19 cellular contexts compared by ENCODE assay signal in genomic region chr17:8003594-8004181, GRCh38. TPM values are rescaled to one million over a fixed set of nuclear protein-coding genes. Genes with fewer than 3 reads are reported as not detected.
DNase-seq lines count a peak whose midpoint lies in the region; ATAC-seq, FAIRE-seq and TF ChIP-seq lines count a peak whose summit lies in the region.
"Had no signal": no experiment of that assay in that cellular context is flagged by ENCODE, and none has a peak within 500 bp of the region (broad histone marks: within the 10 kb centered on the region; RNA-seq: fewer than 3 reads in every experiment).

No MANE protein-coding gene starts in this region.

- H3F3A ChIP-seq in smooth muscle cell (ENCODE audit: low read depth): no peaks in the 10 kb centered on the region

- peak overlapping the region; percentile 63 for H4K8ac ChIP-seq in H1 (ENCODE audit: extremely low read depth, insufficient read depth, low read length)

- H3K23me2 ChIP-seq in H1 (ENCODE audit: low read depth, low read length): no peaks in the 10 kb centered on the region; the same call in 1 of the 2 replicates

- no peak overlapping the region for H3K56ac ChIP-seq in H1 (replicated peaks; ENCODE audit: insufficient read length, low read depth, low read length)

- WGBS in H1 (ENCODE audit: extremely low coverage in 1 of 2, insufficient coverage in 1 of 2, insufficient read length in 1 of 2, insufficient replicate concordance in 2 of 2, low coverage in 1 of 2, low lambda C conversion rate in 2 of 2, missing lambda C conversion rate in 1 of 2), 2 experiments: 28% methylated on average over 40 of the region's 44 CpGs; no CpG with 5 or more reads in 1 of the 2 experiments
- 63% methylated on average over 44 of the region's 44 CpGs for WGBS in smooth muscle cell (ENCODE audit: low lambda C conversion rate)

- no peak overlapping the region for H3K27ac Mint-ChIP-seq in activated CD8-positive, alpha-beta T cell treated with anti-CD3 and anti-CD28 coated beads, Interleukin-2, amount 10 ng/mL, durations not matched to agents 7 days and 5 days

- no peak overlapping the region for H3K27ac ChIP-seq in HUES6 (ENCODE audit: low read depth, low read length)
- no peak overlapping the region for H3K27ac ChIP-seq in H1 (ENCODE audit: low read depth, low read length)
- no peak overlapping the region for H3K27ac ChIP-seq in lower lobe of right lung
- no peak overlapping the region for H3K27ac ChIP-seq in smooth muscle cell (ENCODE audit: low read depth)
- H3K27ac ChIP-seq: SK-N-MC, tibial artery had no signal

- H3K14ac ChIP-seq in H1 (ENCODE audit: insufficient read length): no peak overlapping the region

- TF ChIP-seq CTCF in H1 (IDR thresholded peaks at IDR 0.05; ENCODE audit: control extremely low read depth in 1 of 3, insufficient read depth in 1 of 3, low read depth in 1 of 3, low read length in 3 of 3): no peak
- no peak for TF ChIP-seq CTCF in lower lobe of right lung (IDR thresholded peaks at IDR 0.05)
- TF ChIP-seq CTCF in smooth muscle cell (IDR thresholded peaks at IDR 0.05; ENCODE audit: borderline replicate concordance, insufficient read depth, poor library complexity, severe bottlenecking): no peak

- TF ChIP-seq POLR2A in H1 (IDR thresholded peaks at IDR 0.05; ENCODE audit: control extremely low read depth in 1 of 2, low read depth in 2 of 2, low read length in 2 of 2): no peak

- no peak overlapping the region for H2BK20ac ChIP-seq in H1 (ENCODE audit: low read length)

- FAIRE-seq in H1 (lab: Jason Lieb, UNC): no peak

- H2AFZ ChIP-seq in H1 (ENCODE audit: low read length): peak overlapping the region; percentile 94
- no peak overlapping the region for H2AFZ ChIP-seq in smooth muscle cell (ENCODE audit: low read depth)

- peak overlapping the region; percentile 68; the same call in 1 of the 2 replicates for H2BK5ac ChIP-seq in H1 (ENCODE audit: low read depth, low read length)

- H3K4ac ChIP-seq in H1 (replicated peaks; ENCODE audit: insufficient read length, low read depth, low read length): no peak overlapping the region

- POLR2A ChIA-PET in H1 (lab: Charles Lee; ENCODE audit: partially characterized antibody): interaction anchor here (1.0 to 2.2 kb wide), 2 partner anchors 13 to 14 kb away, joined by 3 to 12 read pairs; no protein-coding TSS in a partner anchor
- POLR2A ChIA-PET in activated CD8-positive, alpha-beta T cell treated with anti-CD3 and anti-CD28 coated beads, Interleukin-2, amount 10 ng/mL, durations not matched to agents 7 days and 5 days (lab: Charles Lee): interaction anchor here (0.7 kb wide), 1 partner anchor 72 kb away, joined by 3 read pairs; the partner anchor contains the start of genes CNTROB and TRAPPC1

- peaks cover 40% of the 10 kb centered on the region for H3K27me3 Mint-ChIP-seq in activated CD8-positive, alpha-beta T cell treated with anti-CD3 and anti-CD28 coated beads, Interleukin-2, amount 10 ng/mL, durations not matched to agents 7 days and 5 days (ENCODE audit: low read depth)

- no peaks in the 10 kb centered on the region for H3K79me1 ChIP-seq in H1 (ENCODE audit: low read depth, low read length)

- no peak overlapping the region for H2AK5ac ChIP-seq in H1 (ENCODE audit: low read depth, low read length)

- H4K91ac ChIP-seq in H1 (replicated peaks; ENCODE audit: insufficient read length, low read length): peak overlapping the region; percentile 51

- peaks cover 7% of the 10 kb centered on the region for H3K4me1 Mint-ChIP-seq in activated CD8-positive, alpha-beta T cell treated with anti-CD3 and anti-CD28 coated beads, Interleukin-2, amount 10 ng/mL, durations not matched to agents 7 days and 5 days (ENCODE audit: low read depth)

- DNase-seq in H1 (ENCODE audit: low read depth in 1 of 2, low spot score in 2 of 2): no peak
- no peak for DNase-seq in lower lobe of right lung
- DNase-seq in smooth muscle cell (lab: John Stamatoyannopoulos, UW; ENCODE audit: unreplicated experiment): no peak
- DNase-seq in activated CD8-positive, alpha-beta T cell treated with anti-CD3 and anti-CD28 coated beads, Interleukin-2, amount 10 ng/mL, durations not matched to agents 7 days and 5 days: no peak
- no peak for DNase-seq in hippocampal formation (lab: John Stamatoyannopoulos, UW)
- DNase-seq: caudate nucleus, COR-L47, NCI-H1436, NCI-H82, nucleus accumbens, PC-3, T-helper 9 cell, tibial artery had no signal

- no peaks in the 10 kb centered on the region for H3K9me3 ChIP-seq in HUES6 (ENCODE audit: control insufficient read depth, insufficient read depth, low read depth, low read length)
- H3K9me3 ChIP-seq in H1 (ENCODE audit: insufficient read depth in 2 of 2, low read depth in 1 of 2, low read length in 1 of 2): no peaks in the 10 kb centered on the region; a peak in 1 of 4 replicates
- no peaks in the 10 kb centered on the region for H3K9me3 ChIP-seq in lower lobe of right lung
- no peaks in the 10 kb centered on the region for H3K9me3 ChIP-seq in smooth muscle cell (replicated peaks; ENCODE audit: low read depth)
- H3K9me3 ChIP-seq: tibial artery had no signal

- H3K9me3 Mint-ChIP-seq in activated CD8-positive, alpha-beta T cell treated with anti-CD3 and anti-CD28 coated beads, Interleukin-2, amount 10 ng/mL, durations not matched to agents 7 days and 5 days (ENCODE audit: insufficient read depth): no peaks in the 10 kb centered on the region

- H3K4me1 ChIP-seq in HUES6 (ENCODE audit: control insufficient read depth, insufficient read depth, low read length): no peaks in the 10 kb centered on the region
- peaks cover 0 to 9% (median 4%) of the 10 kb centered on the region in 4 experiments; a peak in 5 of 7 replicates for H3K4me1 ChIP-seq in H1 (replicated peaks in 1 of 4; ENCODE audit: control insufficient read depth in 3 of 4, insufficient read depth in 4 of 4, low read length in 3 of 4)
- H3K4me1 ChIP-seq in lower lobe of right lung: peaks cover 18% of the 10 kb centered on the region
- H3K4me1 ChIP-seq in smooth muscle cell (ENCODE audit: low read depth): no peaks in the 10 kb centered on the region

- intact Hi-C loops in lower lobe of right lung (cut with DNase I): no loop called here

- H3K4me2 ChIP-seq in H1 (ENCODE audit: insufficient read depth in 1 of 2, low read depth in 2 of 2, low read length in 2 of 2) (peak overlapping the region; percentile 59 to 85), smooth muscle cell (peak overlapping the region; percentile 81)

- H2BK120ac ChIP-seq in H1 (replicated peaks; ENCODE audit: low read depth, low read length): no peak overlapping the region

- H3K36me3 Mint-ChIP-seq in activated CD8-positive, alpha-beta T cell treated with anti-CD3 and anti-CD28 coated beads, Interleukin-2, amount 10 ng/mL, durations not matched to agents 7 days and 5 days (ENCODE audit: low read depth): no peaks in the 10 kb centered on the region

- CTCF ChIA-PET in H1 (lab: Charles Lee; ENCODE audit: partially characterized antibody): interaction anchor here (0.7 to 6.0 kb wide), 7 partner anchors 9 to 88 kb away, joined by 3 to 50 read pairs (median 4); partner anchors contain the start of gene RNF227
- CTCF ChIA-PET in activated CD8-positive, alpha-beta T cell treated with anti-CD3 and anti-CD28 coated beads, Interleukin-2, amount 10 ng/mL, durations not matched to agents 7 days and 5 days (lab: Charles Lee): interaction anchor here (0.9 to 1.8 kb wide), 3 partner anchors 14 to 38 kb away, joined by 3 to 8 read pairs (median 7); no protein-coding TSS in a partner anchor

- peak overlapping the region; percentile 90; the same call in 1 of the 2 replicates for H2BK12ac ChIP-seq in H1 (ENCODE audit: low read depth, low read length)

- H4K5ac ChIP-seq in H1 (ENCODE audit: insufficient read length, low read depth, low read length): no peak overlapping the region

- no peak overlapping the region for H2BK15ac ChIP-seq in H1 (ENCODE audit: low read length)

- no peaks in the 10 kb centered on the region for H3K36me3 ChIP-seq in HUES6 (ENCODE audit: control insufficient read depth, insufficient read depth, low read length)
- H3K36me3 ChIP-seq in H1 (ENCODE audit: control insufficient read depth in 2 of 4, insufficient read depth in 4 of 4, low read length in 3 of 4): peaks cover 0 to 7% (median 0%) of the 10 kb centered on the region in 4 experiments; a peak in 1 of 8 replicates
- H3K36me3 ChIP-seq in lower lobe of right lung: no peaks in the 10 kb centered on the region
- no peaks in the 10 kb centered on the region for H3K36me3 ChIP-seq in smooth muscle cell (ENCODE audit: low read depth)
- H3K36me3 ChIP-seq: tibial artery had no signal

- H3K27me3 ChIP-seq in HUES6 (ENCODE audit: control insufficient read depth, insufficient read depth, low read length): peaks cover 56% of the 10 kb centered on the region
- H3K27me3 ChIP-seq in H1 (replicated peaks in 1 of 4; ENCODE audit: control insufficient read depth in 3 of 4, extremely low read depth in 1 of 4, insufficient read depth in 3 of 4, low read length in 3 of 4): peaks cover 35 to 53% (median 42%) of the 10 kb centered on the region in 4 experiments
- peaks cover 46% of the 10 kb centered on the region for H3K27me3 ChIP-seq in lower lobe of right lung (ENCODE audit: low read depth)
- H3K27me3 ChIP-seq in smooth muscle cell (ENCODE audit: low read depth): peaks cover 56% of the 10 kb centered on the region

- H4K20me1 ChIP-seq in H1 (replicated peaks in 1 of 2; ENCODE audit: control insufficient read depth in 1 of 2, insufficient read depth in 2 of 2, low read length in 2 of 2) (no peaks in the 10 kb centered on the region), smooth muscle cell (ENCODE audit: low read depth) (no peaks in the 10 kb centered on the region)

- H3K4me3 ChIP-seq in HUES6 (ENCODE audit: low read depth, low read length): peak overlapping the region; percentile 51
- H3K4me3 ChIP-seq in H1 (ENCODE audit: extremely low read depth in 1 of 4, insufficient read depth in 2 of 4, low read depth in 3 of 4, low read length in 4 of 4): peak overlapping the region; percentile 8 to 66 (median 24); a peak in 7 of 8 replicates
- peak overlapping the region; percentile 26 for H3K4me3 ChIP-seq in lower lobe of right lung
- H3K4me3 ChIP-seq in smooth muscle cell: no peak overlapping the region
- H3K4me3 ChIP-seq: SK-N-MC had no signal

- H3K23ac ChIP-seq in H1 (ENCODE audit: insufficient read length): no peak overlapping the region

- TF ChIP-seq RAD21 in H1 (IDR thresholded peaks at IDR 0.05 in 1 of 2, conservative IDR thresholded peaks at IDR 0.05 in 1 of 2; ENCODE audit: low read depth in 2 of 2, low read length in 2 of 2): peak; percentile 3 to 14; a peak in 2 of 4 replicates

- H3K79me2 ChIP-seq in H1 (ENCODE audit: control insufficient read depth in 1 of 2, insufficient read depth in 2 of 2, low read length in 2 of 2) (no peaks in the 10 kb centered on the region), smooth muscle cell (ENCODE audit: low read depth) (no peaks in the 10 kb centered on the region)

- H3K9ac ChIP-seq in HUES6 (ENCODE audit: low read length) (no peak overlapping the region), H1 (replicated peaks in 1 of 4; ENCODE audit: extremely low read depth in 1 of 4, low read depth in 3 of 4, low read length in 3 of 4) (no peak overlapping the region), smooth muscle cell (ENCODE audit: low read depth) (no peak overlapping the region)

- TF ChIP-seq EP300 in H1 (IDR thresholded peaks at IDR 0.05; ENCODE audit: borderline replicate concordance in 1 of 2, low read depth in 2 of 2, low read length in 2 of 2): no peak

- ATAC-seq in lower lobe of right lung: no peak
- ATAC-seq in activated CD8-positive, alpha-beta T cell treated with anti-CD3 and anti-CD28 coated beads, Interleukin-2, amount 10 ng/mL, durations not matched to agents 7 days and 5 days: no peak
- ATAC-seq in HG03139 (IDR thresholded peaks at IDR 0.05; ENCODE audit: unreplicated experiment): no peak
- no peak for ATAC-seq in HG03378 (IDR thresholded peaks at IDR 0.05; ENCODE audit: unreplicated experiment)
- ATAC-seq: PC-3 had no signal

- peak overlapping the region; percentile 78; the same call in 1 of the 2 replicates for H3K18ac ChIP-seq in H1 (ENCODE audit: extremely low read depth, low read length)

- H3K4me3 Mint-ChIP-seq in activated CD8-positive, alpha-beta T cell treated with anti-CD3 and anti-CD28 coated beads, Interleukin-2, amount 10 ng/mL, durations not matched to agents 7 days and 5 days: no peak overlapping the region

RNA-seq across cellular contexts. Expression of gene GUCY2D, which starts 1.3 kb away (rescaled TPM):
- 0.48 and 0.59 TPM in 2 replicates for total RNA-seq in H1 (2021; fragmentation: NEBNext Ultra II Directional; extraction: Animal tissue kit (Norgen Biotek cat#: 25700))
- polyA plus RNA-seq in H1 (2011; rRNA removed): 0.20 and 0.31 TPM in 2 replicates
- 0.27 TPM for polyA plus RNA-seq in H1 (2011; cell fraction: cytosol; rRNA removed)
- 0.66 TPM for polyA plus RNA-seq in H1 (2011; cell fraction: nucleus; rRNA removed)
- 0.19 to 0.70 TPM (median 0.62 TPM) in 3 of 4 replicates, not detected in the other for polyA plus RNA-seq in H1 (2012, experiment 1 of 2)
- polyA plus RNA-seq in H1 (2012, experiment 2 of 2): not detected
- 0.36 TPM for polyA plus RNA-seq in H1 (2013, experiment 1 of 2)
- 0.28 TPM for polyA plus RNA-seq in H1 (2013, experiment 2 of 2)
- polyA minus RNA-seq in H1 (2011; rRNA and poly(A)+ RNA removed): 0.29 and 0.60 TPM in 2 replicates
- 1.8 TPM for polyA minus RNA-seq in H1 (2011; cell fraction: cytosol; rRNA and poly(A)+ RNA removed)
- 0.40 TPM for polyA minus RNA-seq in H1 (2011; cell fraction: nucleus; rRNA and poly(A)+ RNA removed)
- total RNA-seq in lower lobe of right lung: 3.1 TPM
- total RNA-seq in smooth muscle cell: 0.09 TPM in 1 of 2 replicates, not detected in the other
- polyA plus RNA-seq in smooth muscle cell: 0.30 and 0.57 TPM in 2 replicates
- total RNA-seq in activated CD8-positive, alpha-beta T cell treated with anti-CD3 and anti-CD28 coated beads, Interleukin-2, amount 10 ng/mL, durations not matched to agents 7 days and 5 days: not detected
- total RNA-seq: fibroblast of lung, HT1080, PC-3 had no signal
- polyA plus RNA-seq: fibroblast of lung had no signal

RNA-seq across cellular contexts. Expression of gene ALOX15B, which starts 35.2 kb away (rescaled TPM):
- 0.46 and 0.63 TPM in 2 replicates for total RNA-seq in H1 (2021; fragmentation: NEBNext Ultra II Directional; extraction: Animal tissue kit (Norgen Biotek cat#: 25700))
- polyA plus RNA-seq in H1 (2011; rRNA removed): 0.91 and 1.4 TPM in 2 replicates
- 0.76 TPM for polyA plus RNA-seq in H1 (2011; cell fraction: cytosol; rRNA removed)
- 1.3 TPM for polyA plus RNA-seq in H1 (2011; cell fraction: nucleus; rRNA removed)
- polyA plus RNA-seq in H1 (2012, experiment 1 of 2): 0.42 to 0.79 TPM (median 0.60 TPM) in 4 replicates
- polyA plus RNA-seq in H1 (2012, experiment 2 of 2): 0.26 TPM
- polyA plus RNA-seq in H1 (2013, experiment 1 of 2): 0.73 TPM
- polyA plus RNA-seq in H1 (2013, experiment 2 of 2): 0.70 TPM
- 0.51 and 0.63 TPM in 2 replicates for polyA minus RNA-seq in H1 (2011; rRNA and poly(A)+ RNA removed)
- polyA minus RNA-seq in H1 (2011; cell fraction: cytosol; rRNA and poly(A)+ RNA removed): not detected
- polyA minus RNA-seq in H1 (2011; cell fraction: nucleus; rRNA and poly(A)+ RNA removed): 0.70 TPM
- 53.5 TPM for total RNA-seq in lower lobe of right lung
- 0.18 and 0.27 TPM in 2 replicates for total RNA-seq in smooth muscle cell
- 0.69 and 1.1 TPM in 2 replicates for polyA plus RNA-seq in smooth muscle cell
- total RNA-seq in activated CD8-positive, alpha-beta T cell treated with anti-CD3 and anti-CD28 coated beads, Interleukin-2, amount 10 ng/mL, durations not matched to agents 7 days and 5 days: not detected
- total RNA-seq: fibroblast of lung, HT1080, PC-3 had no signal
- polyA plus RNA-seq: fibroblast of lung had no signal

Comparison
In these comparisons a context has a peak if more than half of its experiments do, and no peak if none do; other contexts are left out.
1. RNA of gene ALOX15B, which starts 35.2 kb away (total RNA-seq): 53.5 TPM in lower lobe of right lung (single experiment); 0.46 to 0.63 TPM in H1, 0.18 to 0.27 TPM in smooth muscle cell and not detected in activated CD8-positive, alpha-beta T cell treated with anti-CD3 and anti-CD28 coated beads, Interleukin-2, amount 10 ng/mL, durations not matched to agents 7 days and 5 days; every median in the first group is over 10 times any median in the second.